ENCODE assay signal across 1 cellular context in the genomic region with DNA sequence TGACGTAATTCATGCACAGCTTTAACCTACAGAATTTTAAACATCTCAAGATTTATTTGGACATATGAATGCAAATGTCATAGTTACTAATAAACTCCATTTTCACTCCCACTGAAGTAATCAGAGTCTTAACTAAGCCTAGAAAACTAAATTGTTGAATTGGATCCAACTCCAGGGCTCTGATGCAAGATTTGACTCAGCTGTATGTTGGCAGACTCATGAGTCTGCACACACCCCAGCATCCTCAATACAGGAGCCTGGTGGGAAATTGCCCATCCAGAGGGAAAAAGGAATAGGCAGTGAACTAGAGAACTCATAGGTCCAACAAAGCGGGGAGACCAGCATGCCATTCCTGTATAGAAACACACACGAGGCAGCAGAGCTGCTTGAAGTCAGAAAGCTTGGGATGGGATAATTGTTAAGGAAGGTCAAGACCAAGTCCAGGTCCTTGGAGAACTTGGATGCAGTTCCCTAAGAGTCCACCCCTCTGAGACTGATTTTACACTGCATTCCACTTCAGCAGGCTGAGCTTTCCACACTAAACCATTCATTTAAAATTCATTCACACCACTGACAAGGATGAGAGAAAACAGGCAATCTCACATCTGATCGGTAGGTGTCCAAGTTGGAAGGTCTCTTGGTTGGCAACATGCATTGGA.
TF ChIP-seq lines count a peak whose summit lies in the region.

No MANE protein-coding gene starts in this region.

TF ChIP-seq in HepG2, 621 proteins besides CTCF, POLR2A, EP300 and RAD21:
- TF ChIP-seq, protein P1, sequence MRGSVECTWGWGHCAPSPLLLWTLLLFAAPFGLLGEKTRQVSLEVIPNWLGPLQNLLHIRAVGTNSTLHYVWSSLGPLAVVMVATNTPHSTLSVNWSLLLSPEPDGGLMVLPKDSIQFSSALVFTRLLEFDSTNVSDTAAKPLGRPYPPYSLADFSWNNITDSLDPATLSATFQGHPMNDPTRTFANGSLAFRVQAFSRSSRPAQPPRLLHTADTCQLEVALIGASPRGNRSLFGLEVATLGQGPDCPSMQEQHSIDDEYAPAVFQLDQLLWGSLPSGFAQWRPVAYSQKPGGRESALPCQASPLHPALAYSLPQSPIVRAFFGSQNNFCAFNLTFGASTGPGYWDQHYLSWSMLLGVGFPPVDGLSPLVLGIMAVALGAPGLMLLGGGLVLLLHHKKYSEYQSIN (CRISPR knock-in tag; IDR thresholded peaks at IDR 0.05; ENCODE audit: borderline replicate concordance): no peak
- TF ChIP-seq SNAPC2 (CRISPR knock-in tag; IDR thresholded peaks at IDR 0.05) (no peak), SCMH1 (CRISPR knock-in tag; IDR thresholded peaks at IDR 0.05; ENCODE audit: borderline replicate concordance) (no peak), NR1H2 (CRISPR knock-in tag; IDR thresholded peaks at IDR 0.05; ENCODE audit: borderline replicate concordance, low read depth) (no peak), CBX5 (CRISPR knock-in tag; IDR thresholded peaks at IDR 0.05; ENCODE audit: borderline replicate concordance) (no peak), MIER3 (CRISPR knock-in tag; IDR thresholded peaks at IDR 0.05; ENCODE audit: borderline replicate concordance) (no peak), ZNF773 (CRISPR knock-in tag; IDR thresholded peaks at IDR 0.05; ENCODE audit: borderline replicate concordance) (no peak), HMG20B (CRISPR knock-in tag; conservative IDR thresholded peaks at IDR 0.05) (no peak), ZNF841 (CRISPR knock-in tag; IDR thresholded peaks at IDR 0.05; ENCODE audit: borderline replicate concordance) (no peak), ZNF503 (CRISPR knock-in tag; IDR thresholded peaks at IDR 0.05) (no peak)
- TF ChIP-seq, protein P2, sequence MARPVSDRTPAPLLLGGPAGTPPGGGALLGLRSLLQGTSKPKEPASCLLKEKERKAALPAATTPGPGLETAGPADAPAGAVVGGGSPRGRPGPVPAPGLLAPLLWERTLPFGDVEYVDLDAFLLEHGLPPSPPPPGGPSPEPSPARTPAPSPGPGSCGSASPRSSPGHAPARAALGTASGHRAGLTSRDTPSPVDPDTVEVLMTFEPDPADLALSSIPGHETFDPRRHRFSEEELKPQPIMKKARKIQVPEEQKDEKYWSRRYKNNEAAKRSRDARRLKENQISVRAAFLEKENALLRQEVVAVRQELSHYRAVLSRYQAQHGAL (CRISPR knock-in tag; IDR thresholded peaks at IDR 0.05; ENCODE audit: not compliant biosample characterization): no peak
